8 cellular contexts compared by ENCODE assay signal in genomic region chr9:88593537-88594185, GRCh38.
DNase-seq lines count a peak whose midpoint lies in the region; ATAC-seq and TF ChIP-seq lines count a peak whose summit lies in the region.

No MANE protein-coding gene starts in this region.

- peak; percentile 68 for DNase-seq in AG10803 (ENCODE audit: low read depth)
- DNase-seq in RWPE1 (ENCODE audit: low spot score): peak; percentile 68
- peak; percentile 71 for DNase-seq in astrocyte of the spinal cord (ENCODE audit: low read depth, low spot score)
- DNase-seq in kidney tubule cell (ENCODE audit: low spot score): peak; percentile 48
- DNase-seq in stimulated activated CD8-positive, alpha-beta memory T cell treated with anti-CD3 and anti-CD28 coated beads, Interleukin-12 subunit alpha, Interleukin-12 subunit beta, amount 100 ng/mL, for 1 hour (ENCODE audit: low read depth): peak; percentile 30
- DNase-seq in NCI-H446 treated with DMSO at 0.1 percent for 48 hours (lab: John Stamatoyannopoulos, UW): no peak

- POLR2A ChIA-PET in RWPE1 (lab: Yijun Ruan, JAX; ENCODE audit: low non-redundant PET): no interaction called here

- ATAC-seq in GM18867 (IDR thresholded peaks at IDR 0.05; ENCODE audit: unreplicated experiment) (peak; percentile 99), HG03175 (IDR thresholded peaks at IDR 0.05; ENCODE audit: unreplicated experiment) (peak; percentile 88)

- no peak overlapping the region for H3K4me3 ChIP-seq in AG10803 (ENCODE audit: low read length)
- H3K4me3 ChIP-seq in astrocyte of the spinal cord (ENCODE audit: low read depth, low read length): no peak overlapping the region

- CTCF ChIA-PET in RWPE1 (lab: Yijun Ruan, JAX): interaction anchor here (0.6 to 2.1 kb wide), 8 partner anchors 9 to 411 kb away, joined by 3 to 9 read pairs (median 4); no protein-coding TSS in a partner anchor

- no peak overlapping the region for H3K27ac ChIP-seq in RWPE1

- peak; percentile 81 for TF ChIP-seq CTCF in AG10803 (conservative IDR thresholded peaks at IDR 0.05; ENCODE audit: low read length)
- TF ChIP-seq CTCF in RWPE1 (conservative IDR thresholded peaks at IDR 0.05; ENCODE audit: low read depth): peak; percentile 62
- peak; percentile 66 for TF ChIP-seq CTCF in astrocyte of the spinal cord (IDR thresholded peaks at IDR 0.05; ENCODE audit: low read depth, low read length)

- in situ Hi-C loops in astrocyte of the spinal cord (cut with HindIII; ENCODE audit: low sequenced_read_pairs): no loop called here
